14 cellular contexts compared by ENCODE assay signal in the genomic region with DNA sequence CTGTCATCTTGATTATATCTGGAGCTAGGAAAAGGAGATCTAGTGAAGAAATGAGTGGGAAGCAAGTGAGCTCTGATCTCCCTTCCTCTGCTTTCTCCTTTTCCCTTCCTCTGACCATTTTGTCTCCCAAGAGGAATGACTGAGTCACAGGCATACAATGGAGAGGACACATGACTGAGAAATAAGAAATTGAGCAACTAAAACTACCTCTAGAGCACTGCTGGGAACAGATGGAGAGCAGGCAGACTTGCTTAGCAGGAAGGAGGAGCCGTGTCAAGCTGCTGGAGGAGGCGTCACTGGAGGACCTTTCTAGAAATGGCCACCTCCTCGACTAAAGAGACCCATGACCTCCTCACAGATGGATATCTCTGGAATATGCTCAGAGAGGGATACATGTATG.
DNase-seq lines count a peak whose midpoint lies in the region; ATAC-seq and TF ChIP-seq lines count a peak whose summit lies in the region.
"Had no signal": no experiment of that assay in that cellular context is flagged by ENCODE, and none has a peak within 500 bp of the region (broad histone marks: within the 10 kb centered on the region; RNA-seq: fewer than 3 reads in every experiment).

No MANE protein-coding gene starts in this region.

- intact Hi-C loops in activated CD8-positive, alpha-beta T cell treated with anti-CD3 and anti-CD28 coated beads for 36 hours (cut with micrococcal nuclease), result no loop called here
- intact Hi-C loops in heart left ventricle (cut with DNase I), result no loop called here

- H3K9ac ChIP-seq in subcutaneous abdominal adipose tissue (ENCODE audit: low read length in 5 of 5), result no peak overlapping the region
- H3K9ac ChIP-seq: neural progenitor cell had no signal

- no peaks in the 10 kb centered on the region for H3K9me3 Mint-ChIP-seq in activated CD8-positive, alpha-beta T cell treated with anti-CD3 and anti-CD28 coated beads for 36 hours
- H3K9me3 Mint-ChIP-seq in activated CD8-positive, alpha-beta T cell treated with anti-CD3 and anti-CD28 coated beads, Interleukin-2, amount 10 ng/mL, durations not matched to agents 7 days and 5 days (ENCODE audit: insufficient read depth), result no peaks in the 10 kb centered on the region
- H3K9me3 Mint-ChIP-seq: neural progenitor cell had no signal

- POLR2A ChIA-PET in activated CD8-positive, alpha-beta T cell treated with anti-CD3 and anti-CD28 coated beads for 36 hours (lab: Charles Lee), result no interaction called here
- POLR2A ChIA-PET in activated CD8-positive, alpha-beta T cell treated with anti-CD3 and anti-CD28 coated beads, Interleukin-2, amount 10 ng/mL, durations not matched to agents 7 days and 5 days (lab: Charles Lee), result no interaction called here

- no peaks in the 10 kb centered on the region for H3K4me1 Mint-ChIP-seq in activated CD8-positive, alpha-beta T cell treated with anti-CD3 and anti-CD28 coated beads for 36 hours (ENCODE audit: low read depth)
- no peaks in the 10 kb centered on the region for H3K4me1 Mint-ChIP-seq in activated CD8-positive, alpha-beta T cell treated with anti-CD3 and anti-CD28 coated beads, Interleukin-2, amount 10 ng/mL, durations not matched to agents 7 days and 5 days (ENCODE audit: low read depth)

- H3K4me3 ChIP-seq in cardiac fibroblast (replicated peaks in 1 of 2; ENCODE audit: low read depth in 2 of 2, low read length in 2 of 2) (no peak overlapping the region), heart left ventricle (no peak overlapping the region), subcutaneous abdominal adipose tissue (ENCODE audit: low read depth in 1 of 5, low read length in 5 of 5) (no peak overlapping the region)
- H3K4me3 ChIP-seq: neural progenitor cell, Peyer's patch, upper lobe of left lung had no signal

- TF ChIP-seq POLR2A in heart left ventricle (IDR thresholded peaks at IDR 0.05), result no peak

- 59 to 86% (median 74%) methylated on average over 3 of the region's 3 CpGs for WGBS in heart left ventricle, 4 donors

- peak overlapping the region; percentile 31 for H3K27ac Mint-ChIP-seq in activated CD8-positive, alpha-beta T cell treated with anti-CD3 and anti-CD28 coated beads for 36 hours
- no peak overlapping the region for H3K27ac Mint-ChIP-seq in activated CD8-positive, alpha-beta T cell treated with anti-CD3 and anti-CD28 coated beads, Interleukin-2, amount 10 ng/mL, durations not matched to agents 7 days and 5 days
- H3K27ac Mint-ChIP-seq: neural progenitor cell had no signal

- H3K36me3 ChIP-seq in heart left ventricle (peaks cover 0 to 78% (median 41%) of the 10 kb centered on the region in 9 donors), subcutaneous abdominal adipose tissue (ENCODE audit: control insufficient read depth in 5 of 5, insufficient read depth in 5 of 5, low read length in 5 of 5) (peaks cover 21 to 55% (median 31%) of the 10 kb centered on the region in 5 donors)
- H3K36me3 ChIP-seq: neural progenitor cell had no signal

- no peak for DNase-seq in activated CD8-positive, alpha-beta T cell treated with anti-CD3 and anti-CD28 coated beads for 36 hours
- no peak for DNase-seq in activated CD8-positive, alpha-beta T cell treated with anti-CD3 and anti-CD28 coated beads, Interleukin-2, amount 10 ng/mL, durations not matched to agents 7 days and 5 days
- peak; percentile 77 to 96 for DNase-seq in cardiac fibroblast (ENCODE audit: low read depth in 2 of 2)
- DNase-seq in heart left ventricle, result peak in 1 of 5 donors; percentile 31
- no peak for DNase-seq in HK-2 (ENCODE audit: unreplicated experiment)
- DNase-seq in iPS-NIHi11 (ENCODE audit: low spot score), result no peak
- DNase-seq: 8988T; activated CD4-positive, alpha-beta T cell treated with anti-CD3 and anti-CD28 coated beads, Interleukin-2, amount 50 U/mL, for 48 hours; activated gamma-delta T cell treated with Interleukin-2 at 50 U/mL for 16 hours; Peyer's patch; upper lobe of left lung had no signal

- H3K27me3 ChIP-seq in heart left ventricle, result no peaks in the 10 kb centered on the region
- H3K27me3 ChIP-seq in subcutaneous abdominal adipose tissue (ENCODE audit: control insufficient read depth in 5 of 5, insufficient read depth in 4 of 5, low read length in 5 of 5), result no peaks in the 10 kb centered on the region
- H3K27me3 ChIP-seq: neural progenitor cell, Peyer's patch, upper lobe of left lung had no signal

- no peak overlapping the region for H3K4me3 Mint-ChIP-seq in activated CD8-positive, alpha-beta T cell treated with anti-CD3 and anti-CD28 coated beads for 36 hours
- H3K4me3 Mint-ChIP-seq in activated CD8-positive, alpha-beta T cell treated with anti-CD3 and anti-CD28 coated beads, Interleukin-2, amount 10 ng/mL, durations not matched to agents 7 days and 5 days, result no peak overlapping the region
- H3K4me3 Mint-ChIP-seq: neural progenitor cell had no signal

- H3K36me3 Mint-ChIP-seq in activated CD8-positive, alpha-beta T cell treated with anti-CD3 and anti-CD28 coated beads for 36 hours (ENCODE audit: low read depth), result peaks cover 13% of the 10 kb centered on the region
- peaks cover 19% of the 10 kb centered on the region for H3K36me3 Mint-ChIP-seq in activated CD8-positive, alpha-beta T cell treated with anti-CD3 and anti-CD28 coated beads, Interleukin-2, amount 10 ng/mL, durations not matched to agents 7 days and 5 days (ENCODE audit: low read depth)

- no peak for TF ChIP-seq CTCF in activated CD8-positive, alpha-beta T cell treated with anti-CD3 and anti-CD28 coated beads for 36 hours (IDR thresholded peaks at IDR 0.05)
- TF ChIP-seq CTCF in cardiac fibroblast (IDR thresholded peaks at IDR 0.05; ENCODE audit: low read depth, low read length) (no peak), heart left ventricle (IDR thresholded peaks at IDR 0.05) (no peak)

- ATAC-seq in activated CD8-positive, alpha-beta T cell treated with anti-CD3 and anti-CD28 coated beads for 36 hours, result no peak
- ATAC-seq in activated CD8-positive, alpha-beta T cell treated with anti-CD3 and anti-CD28 coated beads, Interleukin-2, amount 10 ng/mL, durations not matched to agents 7 days and 5 days, result no peak
- peak; percentile 63 to 93 (median 82) for ATAC-seq in heart left ventricle
- no peak for ATAC-seq in GM21737 (IDR thresholded peaks at IDR 0.05; ENCODE audit: unreplicated experiment)

- H3K27me3 Mint-ChIP-seq in activated CD8-positive, alpha-beta T cell treated with anti-CD3 and anti-CD28 coated beads for 36 hours, result no peaks in the 10 kb centered on the region
- H3K27me3 Mint-ChIP-seq in activated CD8-positive, alpha-beta T cell treated with anti-CD3 and anti-CD28 coated beads, Interleukin-2, amount 10 ng/mL, durations not matched to agents 7 days and 5 days (ENCODE audit: low read depth), result no peaks in the 10 kb centered on the region

- H3K4me1 ChIP-seq in heart left ventricle (peaks cover 0 to 19% (median 0%) of the 10 kb centered on the region in 12 donors), subcutaneous abdominal adipose tissue (ENCODE audit: control insufficient read depth in 5 of 5, insufficient read depth in 5 of 5, low read length in 5 of 5) (peaks cover 0 to 8% (median 4%) of the 10 kb centered on the region in 5 donors)
- H3K4me1 ChIP-seq: Peyer's patch, upper lobe of left lung had no signal

- H3K9me3 ChIP-seq in heart left ventricle (no peaks in the 10 kb centered on the region), subcutaneous abdominal adipose tissue (ENCODE audit: control insufficient read depth in 5 of 5, low read length in 5 of 5) (no peaks in the 10 kb centered on the region)
- H3K9me3 ChIP-seq: Peyer's patch, upper lobe of left lung had no signal

- CTCF ChIA-PET in activated CD8-positive, alpha-beta T cell treated with anti-CD3 and anti-CD28 coated beads for 36 hours (lab: Charles Lee), result no interaction called here
- CTCF ChIA-PET in activated CD8-positive, alpha-beta T cell treated with anti-CD3 and anti-CD28 coated beads, Interleukin-2, amount 10 ng/mL, durations not matched to agents 7 days and 5 days (lab: Charles Lee), result interaction anchor here (1.1 kb wide), 1 partner anchor 106 kb away, joined by 3 read pairs; no protein-coding TSS in a partner anchor

- H3K27ac ChIP-seq in heart left ventricle, result peak overlapping the region in 1 of 12 donors; percentile 17
- peak overlapping the region; percentile 2 for H3K27ac ChIP-seq in subcutaneous abdominal adipose tissue (ENCODE audit: low read depth, low read length)
- H3K27ac ChIP-seq: neural progenitor cell, Peyer's patch, upper lobe of left lung had no signal

Comparison
In these comparisons a context has a peak if more than half of its experiments do, and no peak if none do; other contexts are left out.
1. ATAC-seq: peak in heart left ventricle (4 of 4); none in activated CD8-positive, alpha-beta T cell treated with anti-CD3 and anti-CD28 coated beads for 36 hours (single experiment), activated CD8-positive, alpha-beta T cell treated with anti-CD3 and anti-CD28 coated beads, Interleukin-2, amount 10 ng/mL, durations not matched to agents 7 days and 5 days (single experiment) and GM21737 (single experiment).
2. DNase-seq: peak in cardiac fibroblast (2 of 2); none in activated CD8-positive, alpha-beta T cell treated with anti-CD3 and anti-CD28 coated beads for 36 hours (single experiment), activated CD8-positive, alpha-beta T cell treated with anti-CD3 and anti-CD28 coated beads, Interleukin-2, amount 10 ng/mL, durations not matched to agents 7 days and 5 days (single experiment), HK-2 (single experiment) and iPS-NIHi11 (single experiment).